Comparison of ENCODE assay signal across 15 cellular contexts in genomic region chr11:124015837-124016236, GRCh38. TPM values are rescaled to one million over a fixed set of nuclear protein-coding genes. Genes with fewer than 3 reads are reported as not detected.
"Had no signal": no experiment of that assay in that cellular context is flagged by ENCODE, and none has a peak within 500 bp of the region (broad histone marks: within the 10 kb centered on the region; RNA-seq: fewer than 3 reads in every experiment).

No MANE protein-coding gene starts in this region.

RNA-seq across cellular contexts. Expression of gene OR10G4, which starts 3.0 kb away (rescaled TPM):
- total RNA-seq: activated B cell treated with CpG ODN at 0.5 μM for 24 hours; activated CD4-positive, alpha-beta memory T cell treated with anti-CD3 and anti-CD28 coated beads for 36 hours; activated CD4-positive, alpha-beta memory T cell treated with anti-CD3 and anti-CD28 coated beads, Interleukin-2, amount 10 ng/mL, durations not matched to agents 7 days and 5 days; activated CD4-positive, alpha-beta T cell treated with anti-CD3 and anti-CD28 coated beads for 36 hours; activated CD4-positive, alpha-beta T cell treated with anti-CD3 and anti-CD28 coated beads, Interleukin-2, amount 10 ng/mL, durations not matched to agents 24 days and 14 days; activated CD4-positive, alpha-beta T cell treated with anti-CD3 and anti-CD28 coated beads, Interleukin-2, amount 10 ng/mL, durations not matched to agents 7 days and 5 days; activated CD8-positive, alpha-beta memory T cell treated with anti-CD3 and anti-CD28 coated beads for 36 hours; activated CD8-positive, alpha-beta memory T cell treated with anti-CD3 and anti-CD28 coated beads, Interleukin-2, amount 10 ng/mL, durations not matched to agents 7 days and 5 days; activated CD8-positive, alpha-beta T cell treated with anti-CD3 and anti-CD28 coated beads for 36 hours; activated CD8-positive, alpha-beta T cell treated with anti-CD3 and anti-CD28 coated beads, Interleukin-2, amount 10 ng/mL, durations not matched to agents 7 days and 5 days; T-cell; T-helper 1 cell treated with Interleukin-12 subunit alpha and Interleukin-12 subunit beta and Interleukin-4 antibody, amounts not matched to agents 30 ng/mL and 1 ng/mL, for 36 hours; T-helper 17 cell; T-helper 2 cell treated with Interferon-gamma antibody and Interleukin-4, amounts not matched to agents 100 ng/mL and 5 ng/mL, for 36 hours had no signal

RNA-seq across cellular contexts. Expression of gene OR10G9, which starts 7.0 kb away (rescaled TPM):
- total RNA-seq: activated B cell treated with CpG ODN at 0.5 μM for 24 hours; activated CD4-positive, alpha-beta memory T cell treated with anti-CD3 and anti-CD28 coated beads for 36 hours; activated CD4-positive, alpha-beta memory T cell treated with anti-CD3 and anti-CD28 coated beads, Interleukin-2, amount 10 ng/mL, durations not matched to agents 7 days and 5 days; activated CD4-positive, alpha-beta T cell treated with anti-CD3 and anti-CD28 coated beads for 36 hours; activated CD4-positive, alpha-beta T cell treated with anti-CD3 and anti-CD28 coated beads, Interleukin-2, amount 10 ng/mL, durations not matched to agents 24 days and 14 days; activated CD4-positive, alpha-beta T cell treated with anti-CD3 and anti-CD28 coated beads, Interleukin-2, amount 10 ng/mL, durations not matched to agents 7 days and 5 days; activated CD8-positive, alpha-beta memory T cell treated with anti-CD3 and anti-CD28 coated beads for 36 hours; activated CD8-positive, alpha-beta memory T cell treated with anti-CD3 and anti-CD28 coated beads, Interleukin-2, amount 10 ng/mL, durations not matched to agents 7 days and 5 days; activated CD8-positive, alpha-beta T cell treated with anti-CD3 and anti-CD28 coated beads for 36 hours; activated CD8-positive, alpha-beta T cell treated with anti-CD3 and anti-CD28 coated beads, Interleukin-2, amount 10 ng/mL, durations not matched to agents 7 days and 5 days; T-cell; T-helper 1 cell treated with Interleukin-12 subunit alpha and Interleukin-12 subunit beta and Interleukin-4 antibody, amounts not matched to agents 30 ng/mL and 1 ng/mL, for 36 hours; T-helper 17 cell; T-helper 2 cell treated with Interferon-gamma antibody and Interleukin-4, amounts not matched to agents 100 ng/mL and 5 ng/mL, for 36 hours; WTC11 had no signal

RNA-seq across cellular contexts. Expression of gene OR10G8, which starts 10.8 kb away (rescaled TPM):
- total RNA-seq: activated B cell treated with CpG ODN at 0.5 μM for 24 hours; activated CD4-positive, alpha-beta memory T cell treated with anti-CD3 and anti-CD28 coated beads for 36 hours; activated CD4-positive, alpha-beta memory T cell treated with anti-CD3 and anti-CD28 coated beads, Interleukin-2, amount 10 ng/mL, durations not matched to agents 7 days and 5 days; activated CD4-positive, alpha-beta T cell treated with anti-CD3 and anti-CD28 coated beads for 36 hours; activated CD4-positive, alpha-beta T cell treated with anti-CD3 and anti-CD28 coated beads, Interleukin-2, amount 10 ng/mL, durations not matched to agents 24 days and 14 days; activated CD4-positive, alpha-beta T cell treated with anti-CD3 and anti-CD28 coated beads, Interleukin-2, amount 10 ng/mL, durations not matched to agents 7 days and 5 days; activated CD8-positive, alpha-beta memory T cell treated with anti-CD3 and anti-CD28 coated beads for 36 hours; activated CD8-positive, alpha-beta memory T cell treated with anti-CD3 and anti-CD28 coated beads, Interleukin-2, amount 10 ng/mL, durations not matched to agents 7 days and 5 days; activated CD8-positive, alpha-beta T cell treated with anti-CD3 and anti-CD28 coated beads for 36 hours; activated CD8-positive, alpha-beta T cell treated with anti-CD3 and anti-CD28 coated beads, Interleukin-2, amount 10 ng/mL, durations not matched to agents 7 days and 5 days; T-cell; T-helper 1 cell treated with Interleukin-12 subunit alpha and Interleukin-12 subunit beta and Interleukin-4 antibody, amounts not matched to agents 30 ng/mL and 1 ng/mL, for 36 hours; T-helper 17 cell; T-helper 2 cell treated with Interferon-gamma antibody and Interleukin-4, amounts not matched to agents 100 ng/mL and 5 ng/mL, for 36 hours; WTC11 had no signal

RNA-seq across cellular contexts. Expression of gene OR10G6, which starts 20.9 kb away (rescaled TPM):
- total RNA-seq: activated B cell treated with CpG ODN at 0.5 μM for 24 hours; activated CD4-positive, alpha-beta memory T cell treated with anti-CD3 and anti-CD28 coated beads for 36 hours; activated CD4-positive, alpha-beta memory T cell treated with anti-CD3 and anti-CD28 coated beads, Interleukin-2, amount 10 ng/mL, durations not matched to agents 7 days and 5 days; activated CD4-positive, alpha-beta T cell treated with anti-CD3 and anti-CD28 coated beads for 36 hours; activated CD4-positive, alpha-beta T cell treated with anti-CD3 and anti-CD28 coated beads, Interleukin-2, amount 10 ng/mL, durations not matched to agents 24 days and 14 days; activated CD4-positive, alpha-beta T cell treated with anti-CD3 and anti-CD28 coated beads, Interleukin-2, amount 10 ng/mL, durations not matched to agents 7 days and 5 days; activated CD8-positive, alpha-beta memory T cell treated with anti-CD3 and anti-CD28 coated beads for 36 hours; activated CD8-positive, alpha-beta memory T cell treated with anti-CD3 and anti-CD28 coated beads, Interleukin-2, amount 10 ng/mL, durations not matched to agents 7 days and 5 days; activated CD8-positive, alpha-beta T cell treated with anti-CD3 and anti-CD28 coated beads for 36 hours; activated CD8-positive, alpha-beta T cell treated with anti-CD3 and anti-CD28 coated beads, Interleukin-2, amount 10 ng/mL, durations not matched to agents 7 days and 5 days; T-cell; T-helper 1 cell treated with Interleukin-12 subunit alpha and Interleukin-12 subunit beta and Interleukin-4 antibody, amounts not matched to agents 30 ng/mL and 1 ng/mL, for 36 hours; T-helper 17 cell; T-helper 2 cell treated with Interferon-gamma antibody and Interleukin-4, amounts not matched to agents 100 ng/mL and 5 ng/mL, for 36 hours; WTC11 had no signal

RNA-seq across cellular contexts. Expression of gene OR10G7, which starts 25.3 kb away (rescaled TPM):
- total RNA-seq: activated B cell treated with CpG ODN at 0.5 μM for 24 hours; activated CD4-positive, alpha-beta memory T cell treated with anti-CD3 and anti-CD28 coated beads for 36 hours; activated CD4-positive, alpha-beta memory T cell treated with anti-CD3 and anti-CD28 coated beads, Interleukin-2, amount 10 ng/mL, durations not matched to agents 7 days and 5 days; activated CD4-positive, alpha-beta T cell treated with anti-CD3 and anti-CD28 coated beads for 36 hours; activated CD4-positive, alpha-beta T cell treated with anti-CD3 and anti-CD28 coated beads, Interleukin-2, amount 10 ng/mL, durations not matched to agents 24 days and 14 days; activated CD4-positive, alpha-beta T cell treated with anti-CD3 and anti-CD28 coated beads, Interleukin-2, amount 10 ng/mL, durations not matched to agents 7 days and 5 days; activated CD8-positive, alpha-beta memory T cell treated with anti-CD3 and anti-CD28 coated beads for 36 hours; activated CD8-positive, alpha-beta memory T cell treated with anti-CD3 and anti-CD28 coated beads, Interleukin-2, amount 10 ng/mL, durations not matched to agents 7 days and 5 days; activated CD8-positive, alpha-beta T cell treated with anti-CD3 and anti-CD28 coated beads for 36 hours; activated CD8-positive, alpha-beta T cell treated with anti-CD3 and anti-CD28 coated beads, Interleukin-2, amount 10 ng/mL, durations not matched to agents 7 days and 5 days; T-cell; T-helper 1 cell treated with Interleukin-12 subunit alpha and Interleukin-12 subunit beta and Interleukin-4 antibody, amounts not matched to agents 30 ng/mL and 1 ng/mL, for 36 hours; T-helper 17 cell; T-helper 2 cell treated with Interferon-gamma antibody and Interleukin-4, amounts not matched to agents 100 ng/mL and 5 ng/mL, for 36 hours; WTC11 had no signal
